Comparison of ENCODE assay signal across 33 cellular contexts in the genomic region with DNA sequence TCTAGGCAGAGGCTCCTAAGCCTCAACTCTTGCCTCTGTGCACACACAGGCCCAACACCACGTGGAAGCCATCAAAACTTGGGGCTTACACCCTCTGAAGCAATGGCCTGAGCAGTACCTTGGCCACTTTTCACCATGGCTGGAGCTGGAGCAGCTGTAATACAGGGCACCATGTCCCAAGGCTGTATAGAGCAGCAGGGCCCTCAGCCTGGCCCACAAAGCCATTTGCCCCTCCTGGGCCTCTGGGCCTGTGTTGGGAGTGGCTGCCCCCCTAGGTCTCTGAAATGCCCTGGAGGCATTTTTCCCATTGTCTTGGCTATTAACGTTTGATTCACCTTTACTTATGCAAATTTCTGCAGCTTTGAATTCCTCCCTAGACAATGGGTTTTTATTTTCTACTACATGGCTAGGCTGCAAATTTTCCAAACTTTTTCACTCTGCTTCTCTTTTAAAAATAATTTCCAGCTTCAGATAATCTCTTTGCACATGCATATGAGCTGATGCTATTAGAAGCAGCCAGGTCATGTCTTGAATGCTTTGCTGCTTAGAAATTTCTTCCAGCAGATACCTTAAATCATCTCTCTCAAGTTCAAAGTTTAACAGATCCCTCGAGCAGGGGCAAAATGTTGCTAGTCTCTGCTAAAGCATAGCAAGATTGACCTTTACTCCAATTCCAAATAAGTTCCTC. TPM values are rescaled to one million over a fixed set of nuclear protein-coding genes. Genes with fewer than 3 reads are reported as not detected.
"Had no signal": no experiment of that assay in that cellular context is flagged by ENCODE, and none has a peak within 500 bp of the region (broad histone marks: within the 10 kb centered on the region; RNA-seq: fewer than 3 reads in every experiment).

No MANE protein-coding gene starts in this region.

- H3K27ac Mint-ChIP-seq: stimulated activated effector memory CD8-positive, alpha-beta T cell treated with anti-CD3 and anti-CD28 coated beads, Interleukin-12 subunit alpha, Interleukin-12 subunit beta, amount 100 ng/mL, for 72 hours; stimulated activated memory B cell treated with anti-CD40 and anti-IgM and Interleukin-4, amounts not matched to agents 10 μg/mL and 1 μg/mL and 100 μg/mL, for 72 hours; stimulated activated naive B cell treated with anti-CD40 and anti-IgM and Interleukin-4, amounts not matched to agents 10 μg/mL and 1 μg/mL and 100 μg/mL, for 72 hours; stimulated activated naive CD8-positive, alpha-beta T cell treated with anti-CD3 and anti-CD28 coated beads, Interleukin-15, amount 100 ng/mL, for 72 hours; stimulated activated naive CD8-positive, alpha-beta T cell treated with anti-CD3 and anti-CD28 coated beads, Interleukin-15, Interleukin-2, amounts not matched to agents 100 ng/mL and 50 ng/mL, for 24 hours; type B pancreatic cell had no signal

- H3K4me3 ChIP-seq: stomach, suprapubic skin, testis, thoracic aorta, thyroid gland, tibial artery, tibial nerve, transverse colon, upper lobe of left lung, upper lobe of right lung, uterus, vagina had no signal

- DNase-seq: stimulated activated CD4-positive, alpha-beta T cell treated with anti-CD3 and anti-CD28 coated beads, Interleukin-2, amount 100 ng/mL, for 48 hours; stimulated activated CD4-positive, alpha-beta T cell treated with anti-CD3 and anti-CD28 coated beads, Interleukin-4, amount 100 ng/mL, for 1 hour; stimulated activated CD4-positive, alpha-beta T cell treated with anti-CD3 and anti-CD28 coated beads, Interleukin-4, amount 100 ng/mL, for 24 hours; stimulated activated CD4-positive, alpha-beta T cell treated with anti-CD3 and anti-CD28 coated beads, Interleukin-4, amount 100 ng/mL, for 4 hours; stimulated activated CD8-positive, alpha-beta memory T cell treated with anti-CD3 and anti-CD28 coated beads, Interleukin-4, amount 100 ng/mL, for 48 hours; stimulated activated naive B cell treated with anti-CD40 and anti-IgM and Interleukin-4, amounts not matched to agents 10 μg/mL and 1 μg/mL and 100 μg/mL, for 72 hours; stimulated activated naive CD4-positive, alpha-beta T cell; stimulated activated naive CD4-positive, alpha-beta T cell treated with Interleukin-2 at 50 U/mL for 16 hours; stimulated activated naive CD8-positive, alpha-beta T cell treated with anti-CD3 and anti-CD28 coated beads, Interleukin-15, amount 100 ng/mL, for 72 hours; stimulated activated naive CD8-positive, alpha-beta T cell treated with anti-CD3 and anti-CD28 coated beads, Interleukin-15, Interleukin-2, amounts not matched to agents 100 U/mL and 50 U/mL, for 24 hours; stomach; substantia nigra; testis; thyroid gland; tibial artery; transverse colon; trophoblast cell; upper lobe of left lung; upper lobe of right lung; uterus had no signal

- H3K27ac ChIP-seq: stomach, suprapubic skin, testis, thoracic aorta, thyroid gland, tibial artery, tibial nerve, transverse colon, upper lobe of left lung, upper lobe of right lung, uterus, vagina had no signal

- FAIRE-seq: urothelium cell line had no signal

- H3K36me3 Mint-ChIP-seq: stimulated activated effector memory CD8-positive, alpha-beta T cell treated with anti-CD3 and anti-CD28 coated beads, Interleukin-12 subunit alpha, Interleukin-12 subunit beta, amount 100 ng/mL, for 72 hours; stimulated activated memory B cell treated with anti-CD40 and anti-IgM and Interleukin-4, amounts not matched to agents 10 μg/mL and 1 μg/mL and 100 μg/mL, for 72 hours; type B pancreatic cell had no signal

- H3K4me1 ChIP-seq: stomach, suprapubic skin, testis, thyroid gland, tibial artery, tibial nerve, transverse colon, upper lobe of left lung, upper lobe of right lung, uterus, vagina had no signal

- H3K4me1 Mint-ChIP-seq: stimulated activated effector memory CD8-positive, alpha-beta T cell treated with anti-CD3 and anti-CD28 coated beads, Interleukin-12 subunit alpha, Interleukin-12 subunit beta, amount 100 ng/mL, for 72 hours; stimulated activated memory B cell treated with anti-CD40 and anti-IgM and Interleukin-4, amounts not matched to agents 10 μg/mL and 1 μg/mL and 100 μg/mL, for 72 hours; stimulated activated naive B cell treated with anti-CD40 and anti-IgM and Interleukin-4, amounts not matched to agents 10 μg/mL and 1 μg/mL and 100 μg/mL, for 72 hours; stimulated activated naive CD8-positive, alpha-beta T cell treated with anti-CD3 and anti-CD28 coated beads, Interleukin-15, amount 100 ng/mL, for 72 hours had no signal

- H3K27me3 Mint-ChIP-seq: stimulated activated naive CD8-positive, alpha-beta T cell treated with anti-CD3 and anti-CD28 coated beads, Interleukin-15, amount 100 ng/mL, for 72 hours; stimulated activated naive CD8-positive, alpha-beta T cell treated with anti-CD3 and anti-CD28 coated beads, Interleukin-15, Interleukin-2, amounts not matched to agents 100 ng/mL and 50 ng/mL, for 24 hours had no signal

- H3K27me3 ChIP-seq: suprapubic skin, testis, thyroid gland, tibial artery, transverse colon, upper lobe of left lung, upper lobe of right lung, uterus, vagina had no signal

- H3K4me3 Mint-ChIP-seq: stimulated activated effector memory CD8-positive, alpha-beta T cell treated with anti-CD3 and anti-CD28 coated beads, Interleukin-12 subunit alpha, Interleukin-12 subunit beta, amount 100 ng/mL, for 72 hours; stimulated activated memory B cell treated with anti-CD40 and anti-IgM and Interleukin-4, amounts not matched to agents 10 μg/mL and 1 μg/mL and 100 μg/mL, for 72 hours; stimulated activated naive B cell treated with anti-CD40 and anti-IgM and Interleukin-4, amounts not matched to agents 10 μg/mL and 1 μg/mL and 100 μg/mL, for 72 hours; stimulated activated naive CD8-positive, alpha-beta T cell treated with anti-CD3 and anti-CD28 coated beads, Interleukin-15, amount 100 ng/mL, for 72 hours; stimulated activated naive CD8-positive, alpha-beta T cell treated with anti-CD3 and anti-CD28 coated beads, Interleukin-15, Interleukin-2, amounts not matched to agents 100 ng/mL and 50 ng/mL, for 24 hours; type B pancreatic cell had no signal

- ATAC-seq: stimulated activated effector memory CD8-positive, alpha-beta T cell treated with anti-CD3 and anti-CD28 coated beads, Interleukin-12 subunit alpha, Interleukin-12 subunit beta, amount 100 ng/mL, for 72 hours; stimulated activated memory B cell treated with anti-CD40 and anti-IgM and Interleukin-4, amounts not matched to agents 10 μg/mL and 1 μg/mL and 100 μg/mL, for 72 hours; stimulated activated naive B cell treated with anti-CD40 and anti-IgM and Interleukin-4, amounts not matched to agents 10 μg/mL and 1 μg/mL and 100 μg/mL, for 72 hours; stimulated activated naive CD8-positive, alpha-beta T cell treated with anti-CD3 and anti-CD28 coated beads, Interleukin-15, amount 100 ng/mL, for 72 hours; stimulated activated naive CD8-positive, alpha-beta T cell treated with anti-CD3 and anti-CD28 coated beads, Interleukin-15, Interleukin-2, amounts not matched to agents 100 U/mL and 50 U/mL, for 24 hours; upper lobe of right lung had no signal

- H3K36me3 ChIP-seq: stomach, suprapubic skin, thoracic aorta, thyroid gland, tibial artery, tibial nerve, transverse colon, upper lobe of left lung, upper lobe of right lung, uterus, vagina had no signal

- H3K9me3 ChIP-seq: testis, thyroid gland, transverse colon had no signal

RNA-seq across cellular contexts. Expression of a gene that starts 5.7 kb away (rescaled TPM):
- total RNA-seq: stomach, subcutaneous adipose tissue, suprapubic skin, temporal lobe, thoracic aorta, thyroid gland, tibial nerve, transverse colon, upper lobe of left lung, upper lobe of right lung, ureter, urinary bladder, vagina had no signal
- polyA plus RNA-seq: stomach, urinary bladder had no signal

RNA-seq across cellular contexts. Expression of a gene that starts 9.7 kb away (rescaled TPM):
- total RNA-seq: subcutaneous adipose tissue, thoracic aorta, thyroid gland, tibial nerve, transverse colon, upper lobe of right lung, ureter, urinary bladder had no signal
- polyA plus RNA-seq: stomach had no signal
